17 cellular contexts compared by ENCODE assay signal in the genomic region with DNA sequence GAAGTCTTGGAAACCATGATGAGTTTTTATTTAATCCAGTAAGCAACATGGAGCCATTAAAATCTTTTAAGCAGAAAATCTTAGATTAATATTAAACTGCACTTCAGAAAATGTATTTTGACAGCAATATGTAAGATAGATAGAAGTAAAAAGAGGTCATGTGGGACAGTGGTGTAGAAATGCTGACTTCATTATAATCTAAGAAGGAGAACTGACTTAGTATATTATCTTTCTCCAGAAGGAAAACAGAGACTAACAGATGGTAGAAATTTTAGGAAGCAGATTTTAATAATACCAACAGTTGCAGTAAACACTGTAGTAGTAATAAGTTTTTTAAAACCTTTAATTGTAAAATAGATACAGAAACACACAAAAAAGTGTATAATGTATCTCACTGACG.
DNase-seq lines count a peak whose midpoint lies in the region; TF ChIP-seq lines count a peak whose summit lies in the region.
"Had no signal": no experiment of that assay in that cellular context is flagged by ENCODE, and none has a peak within 500 bp of the region (broad histone marks: within the 10 kb centered on the region; RNA-seq: fewer than 3 reads in every experiment).

No MANE protein-coding gene starts in this region.

- H3K4me1 Mint-ChIP-seq in HFFc6 (ENCODE audit: low read depth) = peaks cover 61% of the 10 kb centered on the region
- H3K4me1 Mint-ChIP-seq in dendritic cell treated with granulocyte-macrophage colony-stimulating factor and Interleukin-4, amounts not matched to agents 40 ng/mL and 50 ng/mL, for 4 days (ENCODE audit: low read depth) = peaks cover 4% of the 10 kb centered on the region
- peaks cover 75% of the 10 kb centered on the region for H3K4me1 Mint-ChIP-seq in osteocyte (ENCODE audit: unreplicated experiment)

- no peaks in the 10 kb centered on the region for H4K20me1 ChIP-seq in SK-N-SH (ENCODE audit: insufficient read depth)

- intact Hi-C loops in dendritic cell treated with granulocyte-macrophage colony-stimulating factor and Interleukin-4, amounts not matched to agents 40 ng/mL and 50 ng/mL, for 4 days (cut with micrococcal nuclease) = no loop called here

- POLR2A ChIA-PET in SK-N-SH (lab: Yijun Ruan, JAX) = no interaction called here

- H3K9ac ChIP-seq in SK-N-SH = no peak overlapping the region
- H3K9ac ChIP-seq: KMS-11 had no signal

- H3F3A ChIP-seq in SK-N-SH (replicated peaks; ENCODE audit: insufficient read depth) = peaks cover 22% of the 10 kb centered on the region

- TF ChIP-seq RAD21 in SK-N-SH (IDR thresholded peaks at IDR 0.05; ENCODE audit: low read length) = no peak

- H3K4me3 Mint-ChIP-seq in HFFc6 (peak overlapping the region; percentile 72; the same call in 1 of the 2 replicates), osteocyte (ENCODE audit: unreplicated experiment) (no peak overlapping the region)
- H3K4me3 Mint-ChIP-seq in dendritic cell treated with granulocyte-macrophage colony-stimulating factor and Interleukin-4, amounts not matched to agents 40 ng/mL and 50 ng/mL, for 4 days = no peak overlapping the region
- H3K4me3 Mint-ChIP-seq: CD8-positive, alpha-beta T cell had no signal

- H3K27ac ChIP-seq in SK-N-SH (ENCODE audit: low read depth in 2 of 2, low read length in 1 of 2) = peak overlapping the region; percentile 69 to 81; a peak in 3 of 4 replicates
- H3K27ac ChIP-seq: KMS-11 had no signal

- H3K9me3 ChIP-seq in SK-N-SH = no peaks in the 10 kb centered on the region
- H3K9me3 ChIP-seq: BE2C had no signal

- no peak overlapping the region for H2AFZ ChIP-seq in SK-N-SH (ENCODE audit: low read depth)

- H3K27me3 ChIP-seq in SK-N-SH (ENCODE audit: insufficient read depth) (no peaks in the 10 kb centered on the region), H7 (ENCODE audit: control insufficient read depth, insufficient read depth, low read length) (no peaks in the 10 kb centered on the region)

- TF ChIP-seq EP300 in SK-N-SH (IDR thresholded peaks at IDR 0.05; ENCODE audit: borderline replicate concordance in 1 of 2, low read depth in 1 of 2, low read length in 1 of 2) = no peak

- no peaks in the 10 kb centered on the region for H3K79me2 ChIP-seq in SK-N-SH (ENCODE audit: insufficient read depth)

- TF ChIP-seq CTCF in HFFc6 (IDR thresholded peaks at IDR 0.05) (no peak), SK-N-SH (IDR thresholded peaks at IDR 0.05) (no peak), osteocyte (IDR thresholded peaks at IDR 0.05) (no peak)

- CTCF ChIA-PET in SK-N-SH (lab: Yijun Ruan, JAX) = no interaction called here

- H3K36me3 ChIP-seq in SK-N-SH (replicated peaks in 1 of 2; ENCODE audit: control insufficient read depth in 1 of 2, insufficient read depth in 2 of 2, low read length in 1 of 2) (peaks cover 8 to 13% of the 10 kb centered on the region in 2 experiments), H7 (replicated peaks; ENCODE audit: control insufficient read depth, insufficient read depth, low read length) (no peaks in the 10 kb centered on the region)
- H3K36me3 ChIP-seq: BE2C had no signal

- H3K27ac Mint-ChIP-seq in HFFc6 = peak overlapping the region; percentile 85
- peak overlapping the region; percentile 27 for H3K27ac Mint-ChIP-seq in dendritic cell treated with granulocyte-macrophage colony-stimulating factor and Interleukin-4, amounts not matched to agents 40 ng/mL and 50 ng/mL, for 4 days
- H3K27ac Mint-ChIP-seq in osteocyte (ENCODE audit: unreplicated experiment) = peak overlapping the region; percentile 86
- H3K27ac Mint-ChIP-seq: CD8-positive, alpha-beta T cell had no signal

- peak overlapping the region; percentile 41; the same call in 1 of the 2 replicates for H3K4me2 ChIP-seq in SK-N-SH
- H3K4me2 ChIP-seq: KMS-11 had no signal

- H3K27me3 Mint-ChIP-seq in HFFc6 (ENCODE audit: insufficient read depth) (no peaks in the 10 kb centered on the region), osteocyte (ENCODE audit: unreplicated experiment) (no peaks in the 10 kb centered on the region)
- no peaks in the 10 kb centered on the region for H3K27me3 Mint-ChIP-seq in dendritic cell treated with granulocyte-macrophage colony-stimulating factor and Interleukin-4, amounts not matched to agents 40 ng/mL and 50 ng/mL, for 4 days

- WGBS in SK-N-SH (ENCODE audit: low lambda C conversion rate) = 0% methylated on average over 1 of the region's 1 CpG

- DNase-seq in HFFc6 = no peak
- DNase-seq in SK-N-SH = no peak
- no peak for DNase-seq in osteocyte (ENCODE audit: extremely low spot score, unreplicated experiment)
- no peak for DNase-seq in NCI-H226
- no peak for DNase-seq in cerebellar cortex (ENCODE audit: low spot score)
- no peak for DNase-seq in SK-N-DZ (ENCODE audit: low spot score)
- DNase-seq in H7 = no peak
- DNase-seq: BE2C; CD8-positive, alpha-beta T cell; GF-D8; MM.1S; NCI-H1105; NCI-H1694 treated with DMSO at 0.1 percent for 48 hours; NCI-H446 treated with DMSO at 0.1 percent for 48 hours; NCI-H748 treated with DMSO at 0.1 percent for 48 hours had no signal

- no peaks in the 10 kb centered on the region for H3K36me3 Mint-ChIP-seq in HFFc6 (ENCODE audit: low read depth)
- H3K36me3 Mint-ChIP-seq in dendritic cell treated with granulocyte-macrophage colony-stimulating factor and Interleukin-4, amounts not matched to agents 40 ng/mL and 50 ng/mL, for 4 days (ENCODE audit: low read depth) = no peaks in the 10 kb centered on the region
- peaks cover 36% of the 10 kb centered on the region for H3K36me3 Mint-ChIP-seq in osteocyte (ENCODE audit: unreplicated experiment)
- H3K36me3 Mint-ChIP-seq: CD8-positive, alpha-beta T cell had no signal

- H3K9me3 Mint-ChIP-seq in HFFc6 (no peaks in the 10 kb centered on the region), osteocyte (ENCODE audit: unreplicated experiment) (peaks cover 13% of the 10 kb centered on the region)
- H3K9me3 Mint-ChIP-seq in dendritic cell treated with granulocyte-macrophage colony-stimulating factor and Interleukin-4, amounts not matched to agents 40 ng/mL and 50 ng/mL, for 4 days = no peaks in the 10 kb centered on the region
- H3K9me3 Mint-ChIP-seq: CD8-positive, alpha-beta T cell had no signal

- no peaks in the 10 kb centered on the region for H3K9me2 ChIP-seq in SK-N-SH

- H3K4me3 ChIP-seq in SK-N-SH (ENCODE audit: low read depth in 2 of 2, low read length in 1 of 2) (no peak overlapping the region), H7 (ENCODE audit: insufficient read depth, low read depth, low read length) (no peak overlapping the region)

- no peaks in the 10 kb centered on the region; a peak in 2 of 4 replicates for H3K4me1 ChIP-seq in SK-N-SH (ENCODE audit: control insufficient read depth in 1 of 2, insufficient read depth in 2 of 2, low read depth in 1 of 2, low read length in 1 of 2)
- H3K4me1 ChIP-seq: BE2C had no signal

TF ChIP-seq in SK-N-SH, 30 proteins besides CTCF, POLR2A, EP300 and RAD21:
- no peak for TF ChIP-seq FOXM1 (IDR thresholded peaks at IDR 0.05; ENCODE audit: low read depth)
- no peak for TF ChIP-seq MXI1 (IDR thresholded peaks at IDR 0.05; ENCODE audit: low read depth, low read length)
- TF ChIP-seq POLR2AphosphoS5 (IDR thresholded peaks at IDR 0.05; ENCODE audit: low read depth, low read length) = no peak
- no peak for TF ChIP-seq NRF1 (IDR thresholded peaks at IDR 0.05; ENCODE audit: low read depth, low read length)
- TF ChIP-seq SMC3 (IDR thresholded peaks at IDR 0.05; ENCODE audit: low read depth, low read length) = no peak
- TF ChIP-seq, protein P1, sequence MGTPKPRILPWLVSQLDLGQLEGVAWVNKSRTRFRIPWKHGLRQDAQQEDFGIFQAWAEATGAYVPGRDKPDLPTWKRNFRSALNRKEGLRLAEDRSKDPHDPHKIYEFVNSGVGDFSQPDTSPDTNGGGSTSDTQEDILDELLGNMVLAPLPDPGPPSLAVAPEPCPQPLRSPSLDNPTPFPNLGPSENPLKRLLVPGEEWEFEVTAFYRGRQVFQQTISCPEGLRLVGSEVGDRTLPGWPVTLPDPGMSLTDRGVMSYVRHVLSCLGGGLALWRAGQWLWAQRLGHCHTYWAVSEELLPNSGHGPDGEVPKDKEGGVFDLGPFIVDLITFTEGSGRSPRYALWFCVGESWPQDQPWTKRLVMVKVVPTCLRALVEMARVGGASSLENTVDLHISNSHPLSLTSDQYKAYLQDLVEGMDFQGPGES (IDR thresholded peaks at IDR 0.05; ENCODE audit: low read depth, low read length) = no peak
- TF ChIP-seq GATA2 (CRISPR knock-in tag; IDR thresholded peaks at IDR 0.05) = no peak
- TF ChIP-seq, protein P2, sequence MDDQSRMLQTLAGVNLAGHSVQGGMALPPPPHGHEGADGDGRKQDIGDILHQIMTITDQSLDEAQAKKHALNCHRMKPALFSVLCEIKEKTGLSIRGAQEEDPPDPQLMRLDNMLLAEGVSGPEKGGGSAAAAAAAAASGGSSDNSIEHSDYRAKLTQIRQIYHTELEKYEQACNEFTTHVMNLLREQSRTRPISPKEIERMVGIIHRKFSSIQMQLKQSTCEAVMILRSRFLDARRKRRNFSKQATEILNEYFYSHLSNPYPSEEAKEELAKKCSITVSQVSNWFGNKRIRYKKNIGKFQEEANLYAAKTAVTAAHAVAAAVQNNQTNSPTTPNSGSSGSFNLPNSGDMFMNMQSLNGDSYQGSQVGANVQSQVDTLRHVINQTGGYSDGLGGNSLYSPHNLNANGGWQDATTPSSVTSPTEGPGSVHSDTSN (IDR thresholded peaks at IDR 0.05) = no peak
- no peak for TF ChIP-seq TAF1 (IDR thresholded peaks at IDR 0.05; ENCODE audit: borderline replicate concordance, low read depth, low read length)
- no peak for TF ChIP-seq RCOR1 (IDR thresholded peaks at IDR 0.05; ENCODE audit: low read length)
- no peak for TF ChIP-seq EZH2phosphoT487 (IDR thresholded peaks at IDR 0.05; ENCODE audit: borderline replicate concordance, low read depth)
- no peak for TF ChIP-seq NFIC (IDR thresholded peaks at IDR 0.05; ENCODE audit: borderline replicate concordance)
- TF ChIP-seq ELF1 (IDR thresholded peaks at IDR 0.05) = no peak
- no peak for TF ChIP-seq TCF12 (IDR thresholded peaks at IDR 0.05)
- TF ChIP-seq GABPA (IDR thresholded peaks at IDR 0.05; ENCODE audit: low read depth) = no peak

Comparison
In these comparisons a context has a peak if more than half of its experiments do, and no peak if none do; other contexts are left out.
1. H3K27ac Mint-ChIP-seq: peak in every context shown above with its lines; median percentile 86 in osteocyte; 85 in HFFc6; 27 in dendritic cell treated with granulocyte-macrophage colony-stimulating factor and Interleukin-4, amounts not matched to agents 40 ng/mL and 50 ng/mL, for 4 days.